ENCODE assay signal across 8 cellular contexts in the genomic region with DNA sequence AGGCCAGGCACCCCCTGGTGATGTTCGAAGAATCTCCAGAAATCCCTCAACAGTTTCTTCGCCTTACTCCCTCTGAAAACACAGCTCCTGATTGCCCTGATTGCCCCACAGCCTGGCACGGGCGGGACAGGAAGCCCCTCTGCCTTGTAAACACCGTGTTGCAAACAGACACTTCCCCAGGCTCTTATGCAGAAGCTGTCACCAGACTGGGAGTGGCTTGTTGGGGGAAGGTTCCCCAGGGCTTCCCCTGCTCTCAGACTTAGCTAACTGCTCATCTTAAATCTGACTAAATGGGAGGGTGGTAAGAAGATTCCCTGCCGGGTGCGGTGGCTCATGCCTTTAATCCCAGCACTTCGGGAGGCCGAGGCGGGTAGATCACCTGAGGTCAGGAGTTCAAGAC. TPM values are rescaled to one million over a fixed set of nuclear protein-coding genes. Genes with fewer than 3 reads are reported as not detected.
A peak's percentile ranks its signal among the peaks of the same experiment; 100 is the strongest.
DNase-seq lines count a peak whose midpoint lies in the region; ATAC-seq and TF ChIP-seq lines count a peak whose summit lies in the region.

No MANE protein-coding gene starts in this region.

- intact Hi-C loops in left ventricle myocardium inferior (cut with micrococcal nuclease): no loop called here

- in situ Hi-C loops in brain microvascular endothelial cell (cut with HindIII; ENCODE audit: low pct_ligation_motif_present, low sequenced_read_pairs): no loop called here

- H3K4me2 ChIP-seq in DND-41 (ENCODE audit: insufficient read depth, low read length): peak overlapping the region; percentile 55

- H4K20me1 ChIP-seq in DND-41 (ENCODE audit: insufficient read depth, low read length): peaks cover 31% of the 10 kb centered on the region

- H3K27ac ChIP-seq in DND-41 (ENCODE audit: low read length) (peak overlapping the region; percentile 72), left ventricle myocardium inferior (replicated peaks) (peak overlapping the region; percentile 19), brain microvascular endothelial cell (no peak overlapping the region)

- TF ChIP-seq CTCF in DND-41 (IDR thresholded peaks at IDR 0.05; ENCODE audit: borderline replicate concordance, extremely low read depth, low read length, poor library complexity, severe bottlenecking): no peak
- no peak for TF ChIP-seq CTCF in left ventricle myocardium inferior (IDR thresholded peaks at IDR 0.05; ENCODE audit: borderline replicate concordance)
- TF ChIP-seq CTCF in brain microvascular endothelial cell (IDR thresholded peaks at IDR 0.05; ENCODE audit: low read depth, low read length, missing control alignments): no peak

- no peak overlapping the region for H2AFZ ChIP-seq in DND-41 (ENCODE audit: low read depth, low read length)

- peaks cover 74% of the 10 kb centered on the region for H3K79me2 ChIP-seq in DND-41 (ENCODE audit: insufficient read depth, low read length)

- ATAC-seq in DND-41 (ENCODE audit: insufficient read depth, low read depth) (peak; percentile 91), HG03571 (IDR thresholded peaks at IDR 0.05; ENCODE audit: unreplicated experiment) (peak; percentile 54)

- DNase-seq in DND-41 (peak; percentile 85), left ventricle myocardium inferior (peak; percentile 64), erythroblast (lab: John Stamatoyannopoulos, UW) (no peak), brain microvascular endothelial cell (no peak), RKO (ENCODE audit: low spot score) (no peak)
- peak; percentile 52 to 60 for DNase-seq in activated CD8-positive, alpha-beta memory T cell treated with anti-CD3 and anti-CD28 coated beads for 1 hour (ENCODE audit: extremely low read depth in 1 of 2, low read depth in 1 of 2)
- DNase-seq in stimulated activated CD8-positive, alpha-beta memory T cell treated with anti-CD3 and anti-CD28 coated beads, Interleukin-4, amount 100 ng/mL, for 24 hours (ENCODE audit: low read depth): peak; percentile 66

- peak overlapping the region in 1 of 2 experiments; percentile 19; a peak in 1 of 4 replicates for H3K4me3 ChIP-seq in DND-41 (ENCODE audit: low read depth in 1 of 2, low read length in 2 of 2)
- no peak overlapping the region for H3K4me3 ChIP-seq in left ventricle myocardium inferior
- no peak overlapping the region for H3K4me3 ChIP-seq in brain microvascular endothelial cell (ENCODE audit: low read depth, low read length)

- no peak for TF ChIP-seq POLR2A in erythroblast (IDR thresholded peaks at IDR 0.05; ENCODE audit: low read length)

- H3K9ac ChIP-seq in DND-41 (ENCODE audit: low read depth, low read length): peak overlapping the region; percentile 34

- H3K27me3 ChIP-seq in DND-41 (ENCODE audit: insufficient read depth, low read length, poor library complexity) (no peaks in the 10 kb centered on the region), left ventricle myocardium inferior (ENCODE audit: low read depth) (peaks cover 66% of the 10 kb centered on the region), brain microvascular endothelial cell (replicated peaks) (no peaks in the 10 kb centered on the region)

- H3K4me1 ChIP-seq in DND-41 (ENCODE audit: insufficient read depth, low read length) (peaks cover 61% of the 10 kb centered on the region), left ventricle myocardium inferior (no peaks in the 10 kb centered on the region)

- H3K36me3 ChIP-seq in DND-41 (ENCODE audit: insufficient read depth, low read length) (peaks cover 5% of the 10 kb centered on the region; the same call in 1 of the 2 replicates), left ventricle myocardium inferior (no peaks in the 10 kb centered on the region), brain microvascular endothelial cell (replicated peaks) (no peaks in the 10 kb centered on the region)

- H3K9me3 ChIP-seq in DND-41 (ENCODE audit: insufficient read depth, low read length, severe bottlenecking) (no peaks in the 10 kb centered on the region), left ventricle myocardium inferior (replicated peaks) (peaks cover 5% of the 10 kb centered on the region)

RNA-seq across cellular contexts. Expression of a gene that starts 11.2 kb away (rescaled TPM):
- 2.7 TPM for total RNA-seq in left ventricle myocardium inferior

Comparison
In these comparisons a context has a peak if more than half of its experiments do, and no peak if none do; other contexts are left out.
1. DNase-seq: peak in DND-41 (single experiment), activated CD8-positive, alpha-beta memory T cell treated with anti-CD3 and anti-CD28 coated beads for 1 hour (2 of 2), left ventricle myocardium inferior (single experiment) and stimulated activated CD8-positive, alpha-beta memory T cell treated with anti-CD3 and anti-CD28 coated beads, Interleukin-4, amount 100 ng/mL, for 24 hours (single experiment); none in erythroblast (0 of 2), brain microvascular endothelial cell (single experiment) and RKO (single experiment).